ENCODE assay signal across 9 cellular contexts in the genomic region with DNA sequence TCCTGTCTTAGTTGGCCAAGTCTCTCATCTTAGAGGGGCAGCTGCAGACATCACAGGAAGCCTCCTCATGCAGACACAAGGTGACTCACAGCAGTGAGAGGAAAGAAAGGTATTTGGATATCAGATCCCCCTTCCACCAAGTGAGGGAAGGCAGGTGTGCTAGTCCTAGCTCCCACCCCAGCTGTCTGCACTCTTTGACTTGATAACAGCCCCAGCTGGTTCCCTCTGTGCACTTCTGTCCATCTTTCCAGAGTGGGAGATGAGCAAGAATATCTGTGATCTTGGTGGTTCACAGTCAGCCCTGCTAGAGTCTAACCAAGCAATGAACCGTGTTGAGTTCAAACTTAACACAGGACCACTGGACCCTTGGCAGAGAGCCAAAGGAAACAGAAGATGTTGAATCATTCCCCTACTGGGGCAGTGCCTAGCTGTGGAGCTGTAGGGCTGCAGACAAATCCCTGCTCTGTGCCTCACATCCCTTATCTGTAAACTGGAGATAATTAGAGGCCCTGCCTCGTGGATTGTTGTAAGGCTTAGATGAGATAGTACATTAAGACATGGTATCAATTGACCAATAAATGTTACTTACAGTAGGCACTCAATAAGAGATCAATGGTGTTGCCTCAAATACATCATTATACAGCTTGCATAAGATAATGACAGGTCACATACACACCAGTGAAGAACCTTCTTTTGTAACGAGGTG. TPM values are rescaled to one million over a fixed set of nuclear protein-coding genes. Genes with fewer than 3 reads are reported as not detected.
DNase-seq lines count a peak whose midpoint lies in the region.
"Had no signal": no experiment of that assay in that cellular context is flagged by ENCODE, and none has a peak within 500 bp of the region (broad histone marks: within the 10 kb centered on the region; RNA-seq: fewer than 3 reads in every experiment).

No MANE protein-coding gene starts in this region.

- H3K27ac ChIP-seq in epithelial cell of prostate, result peak overlapping the region; percentile 59
- H3K27ac ChIP-seq: BLaER1 treated with 17β-estradiol and CSF1 and Interleukin-3, amounts not matched to agents 10 nM and 100 nM had no signal

- DNase-seq in SHP77 (lab: John Stamatoyannopoulos, UW) (peak; percentile 52 to 59), SHP77 treated with DMSO at 0.1 percent for 48 hours (lab: John Stamatoyannopoulos, UW) (no peak), M059J (ENCODE audit: low read depth) (peak; percentile 98), epithelial cell of prostate (ENCODE audit: low read depth, low spot score) (peak; percentile 27), smooth muscle cell of the brain vasculature (ENCODE audit: low read depth, low spot score) (peak; percentile 89), anterior cingulate cortex (lab: John Stamatoyannopoulos, UW) (no peak), NCI-H2196 treated with DMSO at 0.1 percent for 48 hours (lab: John Stamatoyannopoulos, UW; ENCODE audit: unreplicated experiment) (no peak)
- DNase-seq in stimulated activated naive CD4-positive, alpha-beta T cell treated with Interleukin-2 at 50 U/mL for 16 hours (lab: John Stamatoyannopoulos, UW), result no peak

RNA-seq across cellular contexts. Expression of gene SH3RF2, which starts 39.1 kb away (rescaled TPM):
- 7.6 and 11.9 TPM in 2 replicates for total RNA-seq in M059J (2014; rRNA removed; shearing (Covaris generic))

Comparison
In these comparisons a context has a peak if more than half of its experiments do, and no peak if none do; other contexts are left out.
1. DNase-seq: peak in SHP77 (2 of 2), M059J (single experiment), epithelial cell of prostate (single experiment) and smooth muscle cell of the brain vasculature (single experiment); none in SHP77 treated with DMSO at 0.1 percent for 48 hours (single experiment), anterior cingulate cortex (0 of 58), NCI-H2196 treated with DMSO at 0.1 percent for 48 hours (single experiment) and stimulated activated naive CD4-positive, alpha-beta T cell treated with Interleukin-2 at 50 U/mL for 16 hours (single experiment).